ENCODE assay signal across 1 cellular context in genomic region chr2:228103379-228103778, GRCh38.
TF ChIP-seq lines count a peak whose summit lies in the region.

No MANE protein-coding gene starts in this region.

TF ChIP-seq in WTC11, 78 proteins besides CTCF, POLR2A, EP300 and RAD21 (continued from another document):
- no peak for TF ChIP-seq E2F5 (CRISPR knock-in tag; IDR thresholded peaks at IDR 0.05)
- TF ChIP-seq CREB1 (CRISPR knock-in tag; IDR thresholded peaks at IDR 0.05): no peak
